ENCODE assay signal across 1 cellular context in the genomic region with DNA sequence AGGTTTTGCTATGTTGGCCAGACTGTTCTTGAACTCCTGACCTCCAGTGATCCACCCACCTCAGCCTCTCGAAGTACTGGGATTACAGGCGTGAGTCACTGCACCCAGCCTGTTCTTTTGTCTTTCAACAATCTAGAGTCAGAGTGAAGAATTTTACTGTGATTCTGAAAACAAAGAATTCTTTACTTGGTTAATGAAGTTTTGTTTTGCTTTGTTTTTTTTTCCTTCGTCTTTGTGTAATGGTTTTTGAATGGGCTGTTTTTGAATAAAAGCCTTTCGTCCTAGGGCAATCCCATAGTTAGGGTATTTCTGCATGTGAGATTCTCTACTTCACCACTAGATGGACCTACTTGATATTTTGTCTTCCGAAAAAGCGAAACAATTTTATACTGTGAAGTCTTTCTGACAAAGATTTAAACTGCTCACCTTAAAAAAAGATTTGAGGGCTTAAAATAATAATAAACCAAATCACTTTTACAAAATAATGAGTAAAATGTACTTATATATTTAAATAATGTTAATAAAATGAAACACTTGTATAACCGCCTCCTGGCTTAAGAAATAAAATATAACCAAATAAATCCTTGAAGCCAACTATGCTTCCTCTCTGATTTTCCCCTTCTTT.
TF ChIP-seq lines count a peak whose summit lies in the region.

No MANE protein-coding gene starts in this region.

TF ChIP-seq in GM23338, 12 proteins besides CTCF, POLR2A, EP300 and RAD21 (continued from another document):
- TF ChIP-seq ZNF462 (CRISPR knock-in tag; IDR thresholded peaks at IDR 0.05) (no peak), POLR2AphosphoS5 (IDR thresholded peaks at IDR 0.05; ENCODE audit: low read depth) (no peak), STAT1 (IDR thresholded peaks at IDR 0.05; ENCODE audit: unreplicated experiment) (no peak), CREB1 (CRISPR knock-in tag; IDR thresholded peaks at IDR 0.05; ENCODE audit: low read depth) (no peak), ZNF114 (CRISPR knock-in tag; IDR thresholded peaks at IDR 0.05) (no peak), ZNF331 (CRISPR knock-in tag; IDR thresholded peaks at IDR 0.05; ENCODE audit: low read depth) (no peak), EZH2 (IDR thresholded peaks at IDR 0.05; ENCODE audit: low read depth, unreplicated experiment) (no peak), NANOG (IDR thresholded peaks at IDR 0.05; ENCODE audit: borderline replicate concordance) (no peak), JUNB (IDR thresholded peaks at IDR 0.05; ENCODE audit: unreplicated experiment) (no peak), REST (IDR thresholded peaks at IDR 0.05; ENCODE audit: unreplicated experiment) (no peak), EZH2phosphoT487 (IDR thresholded peaks at IDR 0.05; ENCODE audit: unreplicated experiment) (no peak)
